ENCODE assay signal across 12 cellular contexts in genomic region chr5:395921-396714, GRCh38. TPM values are rescaled to one million over a fixed set of nuclear protein-coding genes. Genes with fewer than 3 reads are reported as not detected.
DNase-seq lines count a peak whose midpoint lies in the region; ATAC-seq and TF ChIP-seq lines count a peak whose summit lies in the region.
"Had no signal": no experiment of that assay in that cellular context is flagged by ENCODE, and none has a peak within 500 bp of the region (broad histone marks: within the 10 kb centered on the region; RNA-seq: fewer than 3 reads in every experiment).

No MANE protein-coding gene starts in this region.

- peaks cover 4% of the 10 kb centered on the region for H3K27me3 ChIP-seq in suprapubic skin

- no peak for ATAC-seq in HG03342 (IDR thresholded peaks at IDR 0.05; ENCODE audit: unreplicated experiment)
- ATAC-seq: activated T-cell treated with anti-CD3 and anti-CD28 coated beads, Interleukin-2, amount 50 U/mL, for 72 hours; K562 had no signal

- no peak for TF ChIP-seq CTCF in lower leg skin (IDR thresholded peaks at IDR 0.05)
- TF ChIP-seq CTCF in suprapubic skin (IDR thresholded peaks at IDR 0.05) = no peak

- peak; percentile 20 to 37 for DNase-seq in activated T-cell treated with anti-CD3 and anti-CD28 coated beads, Interleukin-2, amount 50 U/mL, for 48 hours
- DNase-seq in activated T-cell treated with anti-CD3 and anti-CD28 coated beads, Interleukin-2, amount 50 U/mL, for 1 hour = no peak
- DNase-seq in lower leg skin (ENCODE audit: low spot score in 2 of 2) (peak; percentile 10 to 82), suprapubic skin (ENCODE audit: low spot score in 2 of 2) (peak; percentile 48 to 75), NCI-H69 (lab: John Stamatoyannopoulos, UW) (no peak), T-helper 9 cell (no peak)
- DNase-seq: activated T-cell treated with anti-CD3 and anti-CD28 coated beads, Interleukin-2, amount 50 U/mL, for 72 hours; cerebellar nuclear complex had no signal

- no peaks in the 10 kb centered on the region for H3K9me3 ChIP-seq in suprapubic skin

- H3K4me3 Mint-ChIP-seq in T-helper 1 cell treated with Interleukin-12 subunit alpha and Interleukin-12 subunit beta and Interleukin-4 antibody, amounts not matched to agents 30 μg/mL and 1 μg/mL, for 36 hours = no peak overlapping the region
- H3K4me3 Mint-ChIP-seq: activated T-cell treated with anti-CD3 and anti-CD28 coated beads, Interleukin-2, amount 50 U/mL, for 72 hours; neural crest cell had no signal

- peaks cover 5% of the 10 kb centered on the region for H3K36me3 Mint-ChIP-seq in T-helper 1 cell treated with Interleukin-12 subunit alpha and Interleukin-12 subunit beta and Interleukin-4 antibody, amounts not matched to agents 30 μg/mL and 1 μg/mL, for 36 hours (ENCODE audit: low read depth)

- TF ChIP-seq EP300 in suprapubic skin (IDR thresholded peaks at IDR 0.05) = no peak

- no peaks in the 10 kb centered on the region for H3K9me3 Mint-ChIP-seq in T-helper 1 cell treated with Interleukin-12 subunit alpha and Interleukin-12 subunit beta and Interleukin-4 antibody, amounts not matched to agents 30 μg/mL and 1 μg/mL, for 36 hours
- H3K9me3 Mint-ChIP-seq: activated T-cell treated with anti-CD3 and anti-CD28 coated beads, Interleukin-2, amount 50 U/mL, for 72 hours; neural crest cell had no signal

- H3K27ac ChIP-seq in suprapubic skin = peak overlapping the region; percentile 1

- H3K36me3 ChIP-seq in suprapubic skin = no peaks in the 10 kb centered on the region

- WGBS in lower leg skin, 2 donors = 88 to 90% methylated on average over 22 of the region's 22 CpGs
- 95% methylated on average over 14 of the region's 22 CpGs for WGBS in suprapubic skin

- no peaks in the 10 kb centered on the region for H3K27me3 Mint-ChIP-seq in T-helper 1 cell treated with Interleukin-12 subunit alpha and Interleukin-12 subunit beta and Interleukin-4 antibody, amounts not matched to agents 30 μg/mL and 1 μg/mL, for 36 hours (ENCODE audit: low read depth)

- TF ChIP-seq POLR2A in lower leg skin (IDR thresholded peaks at IDR 0.05) (no peak), suprapubic skin (IDR thresholded peaks at IDR 0.05) (no peak)

- H3K4me1 ChIP-seq in suprapubic skin = peaks cover 25% of the 10 kb centered on the region

- peak overlapping the region; percentile 67 for H3K27ac Mint-ChIP-seq in T-helper 1 cell treated with Interleukin-12 subunit alpha and Interleukin-12 subunit beta and Interleukin-4 antibody, amounts not matched to agents 30 μg/mL and 1 μg/mL, for 36 hours
- H3K27ac Mint-ChIP-seq: activated T-cell treated with anti-CD3 and anti-CD28 coated beads, Interleukin-2, amount 50 U/mL, for 72 hours had no signal

- intact Hi-C loops in lower leg skin (cut with DNase I; ENCODE audit: low total_unique reads) = no loop called here

- H3K4me3 ChIP-seq in lower leg skin (ENCODE audit: low read depth, poor library complexity, severe bottlenecking) = no peak overlapping the region
- no peak overlapping the region for H3K4me3 ChIP-seq in suprapubic skin
- H3K4me3 ChIP-seq: K562 had no signal

- peaks cover 35% of the 10 kb centered on the region for H3K4me1 Mint-ChIP-seq in T-helper 1 cell treated with Interleukin-12 subunit alpha and Interleukin-12 subunit beta and Interleukin-4 antibody, amounts not matched to agents 30 μg/mL and 1 μg/mL, for 36 hours (ENCODE audit: low read depth)

RNA-seq across cellular contexts. Expression of gene EXOC3, which starts 46.9 kb away (rescaled TPM):
- total RNA-seq in lower leg skin (10 to 100 TPM; 49.5 to 87.5 (median 59.0) TPM), suprapubic skin (100 to 1,000 TPM in 1 of 4 donors, 10 to 100 TPM in 3; 68.9 to 199 (median 83.4) TPM)

Comparison
In these comparisons a context has a peak if more than half of its experiments do, and no peak if none do; other contexts are left out.
1. DNase-seq: peak in activated T-cell treated with anti-CD3 and anti-CD28 coated beads, Interleukin-2, amount 50 U/mL, for 48 hours (2 of 2), lower leg skin (2 of 2) and suprapubic skin (2 of 2); none in activated T-cell treated with anti-CD3 and anti-CD28 coated beads, Interleukin-2, amount 50 U/mL, for 1 hour (single experiment), NCI-H69 (single experiment) and T-helper 9 cell (single experiment).